Comparison of ENCODE assay signal across 19 cellular contexts in genomic region chr20:12531626-12532025, GRCh38.
DNase-seq lines count a peak whose midpoint lies in the region; ATAC-seq, FAIRE-seq and TF ChIP-seq lines count a peak whose summit lies in the region.
"Had no signal": no experiment of that assay in that cellular context is flagged by ENCODE, and none has a peak within 500 bp of the region (broad histone marks: within the 10 kb centered on the region; RNA-seq: fewer than 3 reads in every experiment).

No MANE protein-coding gene starts in this region.

- H3K9me3 ChIP-seq in small intestine (ENCODE audit: control insufficient read depth, low read depth), result no peaks in the 10 kb centered on the region
- H3K9me3 ChIP-seq: HAP-1 had no signal

- no peaks in the 10 kb centered on the region for H3K27me3 ChIP-seq in small intestine (ENCODE audit: control insufficient read depth in 2 of 2, insufficient read depth in 2 of 2, low read length in 2 of 2)

- peak; percentile 92 for ATAC-seq in left colon
- ATAC-seq in Right ventricle myocardium superior (ENCODE audit: poor library complexity), result no peak
- ATAC-seq: GM12878 had no signal

- no peaks in the 10 kb centered on the region for H3K4me1 ChIP-seq in small intestine (ENCODE audit: control insufficient read depth in 2 of 2, insufficient read depth in 1 of 2, low read depth in 1 of 2, low read length in 1 of 2)
- H3K4me1 ChIP-seq: HAP-1 had no signal

- in situ Hi-C loops in GM13977 (cut with MboI; ENCODE audit: low pct_unique_long_range_greater_than_20kb, low sequenced_read_pairs, unreplicated experiment), result no loop called here

- no peaks in the 10 kb centered on the region for H3K36me3 ChIP-seq in small intestine (ENCODE audit: control insufficient read depth in 2 of 2, insufficient read depth in 2 of 2, low read length in 2 of 2)
- H3K36me3 ChIP-seq: HAP-1 had no signal

- no peak overlapping the region for H3K27ac ChIP-seq in small intestine (ENCODE audit: low read depth in 1 of 2, low read length in 1 of 2)

- no peak overlapping the region for H3K4me3 ChIP-seq in small intestine (ENCODE audit: low read depth in 1 of 2, low read length in 2 of 2)
- H3K4me3 ChIP-seq: GM12878, HAP-1 had no signal

- DNase-seq in HT-29 (ENCODE audit: low spot score) (peak; percentile 2), left colon (no peak), small intestine (peak; percentile 1), Right ventricle myocardium superior (no peak), GM13977 (ENCODE audit: low spot score) (no peak), glomerular visceral epithelial cell (ENCODE audit: extremely low spot score) (no peak)
- DNase-seq: C1 segment of cervical spinal cord; Calu3; CD4-positive, alpha-beta memory T cell; COR-L47; DMS79; EL; GDM1; GOT3; HFFc6 had no signal

- TF ChIP-seq CTCF in GM13977 (IDR thresholded peaks at IDR 0.05; ENCODE audit: extremely low read depth, insufficient read depth, missing control alignments), result no peak

- intact Hi-C loops in left colon (cut with DNase I, micrococcal nuclease), result no loop called here
- intact Hi-C loops in Right ventricle myocardium superior (cut with DNase I), result no loop called here

- no peak for FAIRE-seq in small intestine (lab: Jason Lieb, UNC)
- FAIRE-seq: GM12878, GM18507, H54 had no signal

Comparison
In these comparisons a context has a peak if more than half of its experiments do, and no peak if none do; other contexts are left out.
1. DNase-seq: peak in HT-29 (single experiment) and small intestine (single experiment); none in left colon (0 of 2), Right ventricle myocardium superior (single experiment), GM13977 (single experiment) and glomerular visceral epithelial cell (single experiment).